In genomic region chr9:33434317-33435105, GRCh38 we compare ENCODE assay signal across 24 cellular contexts. TPM values are rescaled to one million over a fixed set of nuclear protein-coding genes. Genes with fewer than 3 reads are reported as not detected.
"Had no signal": no experiment of that assay in that cellular context is flagged by ENCODE, and none has a peak within 500 bp of the region (broad histone marks: within the 10 kb centered on the region; RNA-seq: fewer than 3 reads in every experiment).

No MANE protein-coding gene starts in this region.

- H3K27me3 Mint-ChIP-seq: activated naive CD8-positive, alpha-beta T cell; activated T-cell treated with anti-CD3 and anti-CD28 coated beads, Interleukin-2, amount 50 U/mL, for 24 hours; activated T-helper 17 cell treated with anti-CD3 and anti-CD28 coated beads, Interleukin-2, amount 50 U/mL, for 72 hours; central memory CD8-positive, alpha-beta T cell; effector memory CD8-positive, alpha-beta T cell had no signal

- FAIRE-seq: colon, endothelial cell of umbilical vein had no signal

- H3K27ac Mint-ChIP-seq: activated naive CD8-positive, alpha-beta T cell; activated T-cell treated with anti-CD3 and anti-CD28 coated beads, Interleukin-2, amount 50 U/mL, for 24 hours; memory B cell had no signal

- H3K4me1 Mint-ChIP-seq: central memory CD8-positive, alpha-beta T cell had no signal

- H3K36me3 Mint-ChIP-seq: activated naive CD8-positive, alpha-beta T cell; memory B cell had no signal

- H2AFZ ChIP-seq: hepatocyte had no signal

- H3K4me3 ChIP-seq: breast epithelium, dorsolateral prefrontal cortex, hepatocyte, sigmoid colon, spleen, upper lobe of right lung had no signal

- H3K79me2 ChIP-seq: hepatocyte had no signal

- H3K9me3 ChIP-seq: breast epithelium, sigmoid colon, spleen, upper lobe of right lung had no signal

- H3K27me3 ChIP-seq: breast epithelium, hepatocyte, spleen, upper lobe of right lung had no signal

- H3K36me3 ChIP-seq: breast epithelium, sigmoid colon, spleen, upper lobe of right lung had no signal

- H3K9me3 Mint-ChIP-seq: activated T-cell treated with anti-CD3 and anti-CD28 coated beads, Interleukin-2, amount 50 U/mL, for 24 hours; activated T-helper 17 cell treated with anti-CD3 and anti-CD28 coated beads, Interleukin-2, amount 50 U/mL, for 72 hours; central memory CD8-positive, alpha-beta T cell; effector memory CD8-positive, alpha-beta T cell; memory B cell had no signal

- H3K27ac ChIP-seq: breast epithelium, dorsolateral prefrontal cortex, hepatocyte, sigmoid colon, spleen, upper lobe of right lung had no signal

- ATAC-seq: activated CD4-positive, CD25-positive, alpha-beta regulatory T cell treated with anti-CD3 and anti-CD28 coated beads, Interleukin-2, amount 50 U/mL, for 24 hours; activated T-helper 17 cell treated with anti-CD3 and anti-CD28 coated beads, Interleukin-2, amount 50 U/mL, for 72 hours; effector memory CD8-positive, alpha-beta T cell; esophagus mucosa; stimulated activated naive CD8-positive, alpha-beta T cell treated with anti-CD3 and anti-CD28 coated beads, Interleukin-15, Interleukin-2, amounts not matched to agents 100 U/mL and 50 U/mL, for 24 hours; upper lobe of right lung had no signal

- H3K4me2 ChIP-seq: hepatocyte had no signal

- H3K4me3 Mint-ChIP-seq: activated naive CD8-positive, alpha-beta T cell; activated T-cell treated with anti-CD3 and anti-CD28 coated beads, Interleukin-2, amount 50 U/mL, for 24 hours; activated T-helper 17 cell treated with anti-CD3 and anti-CD28 coated beads, Interleukin-2, amount 50 U/mL, for 72 hours; central memory CD8-positive, alpha-beta T cell; effector memory CD8-positive, alpha-beta T cell; memory B cell had no signal

- H3K4me1 ChIP-seq: sigmoid colon had no signal

- DNase-seq: activated CD4-positive, alpha-beta T cell treated with anti-CD3 and anti-CD28 coated beads, Interleukin-2, amount 50 U/mL, for 1 hour; activated T-cell treated with anti-CD3 and anti-CD28 coated beads, Interleukin-2, amount 50 U/mL, for 24 hours; dorsolateral prefrontal cortex; effector memory CD8-positive, alpha-beta T cell; foreskin melanocyte; glutamatergic neuron; occipital lobe; posterior cingulate gyrus; sigmoid colon; spleen; stimulated activated CD4-positive, alpha-beta T cell treated with anti-CD3 and anti-CD28 coated beads, Interleukin-4, amount 100 ng/mL, for 24 hours; stimulated activated naive CD8-positive, alpha-beta T cell treated with anti-CD3 and anti-CD28 coated beads, Interleukin-15, Interleukin-2, amounts not matched to agents 100 U/mL and 50 U/mL, for 24 hours; upper lobe of right lung had no signal

RNA-seq across cellular contexts. Expression of gene AQP3, which starts 12.9 kb away (rescaled TPM):
- total RNA-seq: occipital lobe had no signal
- polyA plus RNA-seq: neural cell had no signal

RNA-seq across cellular contexts. Expression of gene AQP7, which starts 32.1 kb away (rescaled TPM):
- total RNA-seq: occipital lobe had no signal
- polyA plus RNA-seq: endothelial cell of umbilical vein, neural cell had no signal
